ENCODE assay signal across 8 cellular contexts in genomic region chr11:120168960-120169681, GRCh38. TPM values are rescaled to one million over a fixed set of nuclear protein-coding genes. Genes with fewer than 3 reads are reported as not detected.
A peak's percentile ranks its signal among the peaks of the same experiment; 100 is the strongest.
DNase-seq lines count a peak whose midpoint lies in the region; ATAC-seq and TF ChIP-seq lines count a peak whose summit lies in the region.

No MANE protein-coding gene starts in this region.

- H3K36me3 ChIP-seq in GM23248 (ENCODE audit: low read depth), result no peaks in the 10 kb centered on the region

- peak overlapping the region; percentile 59 for H3K4me3 Mint-ChIP-seq in activated T-helper 17 cell treated with anti-CD3 and anti-CD28 coated beads, Interleukin-2, amount 50 U/mL, for 72 hours
- peak overlapping the region; percentile 15 to 79 (median 61) for H3K4me3 Mint-ChIP-seq in naive B cell

- no peaks in the 10 kb centered on the region for H4K20me1 ChIP-seq in GM23248 (ENCODE audit: insufficient read depth)

- H3K27ac Mint-ChIP-seq in activated T-helper 17 cell treated with anti-CD3 and anti-CD28 coated beads, Interleukin-2, amount 50 U/mL, for 72 hours, result no peak overlapping the region
- H3K27ac Mint-ChIP-seq in naive B cell, result no peak overlapping the region

- H3K36me3 Mint-ChIP-seq in activated T-helper 17 cell treated with anti-CD3 and anti-CD28 coated beads, Interleukin-2, amount 50 U/mL, for 72 hours (ENCODE audit: low read depth), result no peaks in the 10 kb centered on the region
- peaks cover 0 to 23% of the 10 kb centered on the region in 2 donors for H3K36me3 Mint-ChIP-seq in naive B cell

- no peaks in the 10 kb centered on the region for H3K79me2 ChIP-seq in GM23248 (ENCODE audit: insufficient read depth)

- peaks cover 4% of the 10 kb centered on the region for H3K9me3 Mint-ChIP-seq in activated T-helper 17 cell treated with anti-CD3 and anti-CD28 coated beads, Interleukin-2, amount 50 U/mL, for 72 hours
- H3K9me3 Mint-ChIP-seq in naive B cell, result peaks cover 3 to 29% (median 25%) of the 10 kb centered on the region in 7 donors

- 1 to 2% methylated on average over 31 to 61 of the region's 71 CpGs for WGBS in GM23248 (ENCODE audit: low coverage in 1 of 2, low lambda C conversion rate in 2 of 2, missing lambda C conversion rate in 2 of 2), 2 experiments

- no peaks in the 10 kb centered on the region for H3F3A ChIP-seq in GM23248 (ENCODE audit: insufficient read depth)

- H3K9ac ChIP-seq in GM23248, result peak overlapping the region; percentile 70

- DNase-seq in AG10803 (ENCODE audit: low read depth) (peak; percentile 34), GM23248 (peak; percentile 81), NOMO-1 treated with dmso at 0.1 percent for 144 hours (lab: John Stamatoyannopoulos, UW; ENCODE audit: unreplicated experiment) (peak; percentile 38), fibroblast of pulmonary artery (ENCODE audit: low read depth) (peak; percentile 57), naive B cell (peak; percentile 19), SIG-M5 (lab: John Stamatoyannopoulos, UW) (no peak)
- peak in 4 of 6 experiments; percentile 19 to 67 (median 59) for DNase-seq in stimulated activated naive CD4-positive, alpha-beta T cell (lab: John Stamatoyannopoulos, UW)

- H3K4me1 ChIP-seq in GM23248 (ENCODE audit: insufficient read depth), result no peaks in the 10 kb centered on the region

- in situ Hi-C loops in GM23248 (cut with MboI), result no loop called here

- peak; percentile 87 for ATAC-seq in activated T-helper 17 cell treated with anti-CD3 and anti-CD28 coated beads, Interleukin-2, amount 50 U/mL, for 72 hours (replicated peaks)
- peak; percentile 53 to 63 for ATAC-seq in naive B cell (ENCODE audit: low read depth in 2 of 2)

- H3K4me1 Mint-ChIP-seq in activated T-helper 17 cell treated with anti-CD3 and anti-CD28 coated beads, Interleukin-2, amount 50 U/mL, for 72 hours, result no peaks in the 10 kb centered on the region
- peaks cover 4 to 24% (median 6%) of the 10 kb centered on the region in 3 donors for H3K4me1 Mint-ChIP-seq in naive B cell

- peak overlapping the region; percentile 92 for H3K4me2 ChIP-seq in GM23248 (ENCODE audit: unreplicated experiment)

- TF ChIP-seq CTCF in AG10803 (conservative IDR thresholded peaks at IDR 0.05; ENCODE audit: low read length) (peak; percentile 45), fibroblast of pulmonary artery (IDR thresholded peaks at IDR 0.05; ENCODE audit: low read length, missing control alignments) (peak; percentile 23)

- peaks cover 58% of the 10 kb centered on the region for H3K27me3 Mint-ChIP-seq in activated T-helper 17 cell treated with anti-CD3 and anti-CD28 coated beads, Interleukin-2, amount 50 U/mL, for 72 hours
- peaks cover 58 to 93% (median 82%) of the 10 kb centered on the region in 3 donors for H3K27me3 Mint-ChIP-seq in naive B cell

- H2AFZ ChIP-seq in GM23248, result peak overlapping the region; percentile 94

- H3K4me3 ChIP-seq in AG10803 (ENCODE audit: low read length), result peak overlapping the region; percentile 59
- peak overlapping the region; percentile 79 for H3K4me3 ChIP-seq in GM23248
- H3K4me3 ChIP-seq in fibroblast of pulmonary artery (replicated peaks; ENCODE audit: low read depth, low read length), result peak overlapping the region; percentile 53

- H3K27me3 ChIP-seq in GM23248 (replicated peaks; ENCODE audit: insufficient read depth), result peaks cover 17% of the 10 kb centered on the region; the same call in 1 of the 2 replicates

- no peaks in the 10 kb centered on the region for H3K9me2 ChIP-seq in GM23248 (ENCODE audit: insufficient read depth)

- H3K9me3 ChIP-seq in GM23248 (ENCODE audit: low read depth), result no peaks in the 10 kb centered on the region

- H3K27ac ChIP-seq in GM23248, result no peak overlapping the region

RNA-seq across cellular contexts. Expression of gene TRIM29, which starts 31.2 kb away (rescaled TPM):
- total RNA-seq in GM23248 (2014; rRNA removed; shearing (Covaris generic)), result 1.4 TPM in 1 of 2 replicates, not detected in the other
- 0.86 and 1.1 TPM in 2 replicates for polyA plus RNA-seq in GM23248 (2016; fragmentation: Nextera tagmentation; extraction: Ambion mirVana)
- total RNA-seq in activated T-helper 17 cell treated with anti-CD3 and anti-CD28 coated beads, Interleukin-2, amount 50 U/mL, for 72 hours, result not detected
- polyA plus RNA-seq in naive B cell (ENCODE audit: low read depth in 6 of 6), result not detected

RNA-seq across cellular contexts. Expression of gene OAF, which starts 41.7 kb away (rescaled TPM):
- 111 and 116 TPM in 2 replicates for total RNA-seq in GM23248 (2014; rRNA removed; shearing (Covaris generic))
- polyA plus RNA-seq in GM23248 (2016; fragmentation: Nextera tagmentation; extraction: Ambion mirVana) (74.6 and 80.0 TPM in 2 replicates), naive B cell (ENCODE audit: low read depth in 6 of 6) (1 to 10 TPM in 4 of 6 donors, under 1 TPM in 1, not detected in 1; 0.60 to 3.0 (median 1.4) TPM)
- total RNA-seq in activated T-helper 17 cell treated with anti-CD3 and anti-CD28 coated beads, Interleukin-2, amount 50 U/mL, for 72 hours, result 1 to 10 TPM in 1 of 2 donors, under 1 TPM in 1; 0.97 to 1.3 TPM

Comparison
In these comparisons a context has a peak if more than half of its experiments do, and no peak if none do; other contexts are left out.
1. RNA of gene OAF, which starts 41.7 kb away (total RNA-seq): 111 to 116 TPM in GM23248; 0.97 to 1.3 TPM in activated T-helper 17 cell treated with anti-CD3 and anti-CD28 coated beads, Interleukin-2, amount 50 U/mL, for 72 hours; every median in the first group is over 10 times any median in the second.
2. Peak in every context shown above with its lines, with median percentiles within 50 percentile points of each other: H3K4me3 ChIP-seq.